ENCODE assay signal across 1 cellular context in the genomic region with DNA sequence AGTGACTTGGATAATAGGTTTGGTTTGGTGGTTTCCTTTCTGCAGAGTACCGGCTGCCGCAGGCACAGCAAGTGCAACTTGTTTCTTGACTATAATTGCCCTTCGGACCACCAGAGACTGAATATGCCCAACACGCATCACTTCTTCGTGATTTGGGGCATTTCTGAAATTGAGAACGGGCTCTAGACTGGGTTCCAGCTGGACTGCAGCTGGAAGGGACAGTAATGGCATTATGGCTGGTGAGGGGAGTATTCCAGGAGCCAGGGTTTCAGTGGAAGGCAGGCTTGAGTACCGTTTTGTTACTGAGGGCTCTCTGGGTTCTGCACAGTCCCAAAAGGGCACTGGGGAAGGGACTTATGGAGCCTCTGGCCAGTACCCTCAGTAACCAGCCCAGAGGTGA.
TF ChIP-seq lines count a peak whose summit lies in the region.

No MANE protein-coding gene starts in this region.

TF ChIP-seq in WTC11, 78 proteins besides CTCF, POLR2A, EP300 and RAD21 (continued from another document):
- TF ChIP-seq, protein P1, sequence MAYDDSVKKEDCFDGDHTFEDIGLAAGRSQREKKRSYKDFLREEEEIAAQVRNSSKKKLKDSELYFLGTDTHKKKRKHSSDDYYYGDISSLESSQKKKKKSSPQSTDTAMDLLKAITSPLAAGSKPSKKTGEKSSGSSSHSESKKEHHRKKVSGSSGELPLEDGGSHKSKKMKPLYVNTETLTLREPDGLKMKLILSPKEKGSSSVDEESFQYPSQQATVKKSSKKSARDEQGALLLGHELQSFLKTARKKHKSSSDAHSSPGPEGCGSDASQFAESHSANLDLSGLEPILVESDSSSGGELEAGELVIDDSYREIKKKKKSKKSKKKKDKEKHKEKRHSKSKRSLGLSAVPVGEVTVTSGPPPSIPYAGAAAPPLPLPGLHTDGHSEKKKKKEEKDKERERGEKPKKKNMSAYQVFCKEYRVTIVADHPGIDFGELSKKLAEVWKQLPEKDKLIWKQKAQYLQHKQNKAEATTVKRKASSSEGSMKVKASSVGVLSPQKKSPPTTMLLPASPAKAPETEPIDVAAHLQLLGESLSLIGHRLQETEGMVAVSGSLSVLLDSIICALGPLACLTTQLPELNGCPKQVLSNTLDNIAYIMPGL (CRISPR knock-in tag; IDR thresholded peaks at IDR 0.05): no peak
- TF ChIP-seq, protein P2, sequence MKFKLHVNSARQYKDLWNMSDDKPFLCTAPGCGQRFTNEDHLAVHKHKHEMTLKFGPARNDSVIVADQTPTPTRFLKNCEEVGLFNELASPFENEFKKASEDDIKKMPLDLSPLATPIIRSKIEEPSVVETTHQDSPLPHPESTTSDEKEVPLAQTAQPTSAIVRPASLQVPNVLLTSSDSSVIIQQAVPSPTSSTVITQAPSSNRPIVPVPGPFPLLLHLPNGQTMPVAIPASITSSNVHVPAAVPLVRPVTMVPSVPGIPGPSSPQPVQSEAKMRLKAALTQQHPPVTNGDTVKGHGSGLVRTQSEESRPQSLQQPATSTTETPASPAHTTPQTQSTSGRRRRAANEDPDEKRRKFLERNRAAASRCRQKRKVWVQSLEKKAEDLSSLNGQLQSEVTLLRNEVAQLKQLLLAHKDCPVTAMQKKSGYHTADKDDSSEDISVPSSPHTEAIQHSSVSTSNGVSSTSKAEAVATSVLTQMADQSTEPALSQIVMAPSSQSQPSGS (CRISPR knock-in tag; IDR thresholded peaks at IDR 0.05; ENCODE audit: borderline replicate concordance, low read depth): no peak
- TF ChIP-seq JUN (CRISPR knock-in tag; IDR thresholded peaks at IDR 0.05) (no peak), NFYB (CRISPR knock-in tag; conservative IDR thresholded peaks at IDR 0.05; ENCODE audit: low read depth) (no peak), ZNF121 (CRISPR knock-in tag; IDR thresholded peaks at IDR 0.05) (no peak), SP1 (CRISPR knock-in tag; conservative IDR thresholded peaks at IDR 0.05) (no peak), ZNF671 (CRISPR knock-in tag; IDR thresholded peaks at IDR 0.05) (no peak), NFATC4 (CRISPR knock-in tag; IDR thresholded peaks at IDR 0.05) (no peak)
- TF ChIP-seq, protein P3, sequence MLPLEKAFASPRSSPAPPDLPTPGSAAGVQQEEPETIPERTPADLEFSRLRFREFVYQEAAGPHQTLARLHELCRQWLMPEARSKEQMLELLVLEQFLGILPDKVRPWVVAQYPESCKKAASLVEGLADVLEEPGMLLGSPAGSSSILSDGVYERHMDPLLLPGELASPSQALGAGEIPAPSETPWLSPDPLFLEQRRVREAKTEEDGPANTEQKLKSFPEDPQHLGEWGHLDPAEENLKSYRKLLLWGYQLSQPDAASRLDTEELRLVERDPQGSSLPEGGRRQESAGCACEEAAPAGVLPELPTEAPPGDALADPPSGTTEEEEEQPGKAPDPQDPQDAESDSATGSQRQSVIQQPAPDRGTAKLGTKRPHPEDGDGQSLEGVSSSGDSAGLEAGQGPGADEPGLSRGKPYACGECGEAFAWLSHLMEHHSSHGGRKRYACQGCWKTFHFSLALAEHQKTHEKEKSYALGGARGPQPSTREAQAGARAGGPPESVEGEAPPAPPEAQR (CRISPR knock-in tag; IDR thresholded peaks at IDR 0.05): no peak
- TF ChIP-seq, protein P4, sequence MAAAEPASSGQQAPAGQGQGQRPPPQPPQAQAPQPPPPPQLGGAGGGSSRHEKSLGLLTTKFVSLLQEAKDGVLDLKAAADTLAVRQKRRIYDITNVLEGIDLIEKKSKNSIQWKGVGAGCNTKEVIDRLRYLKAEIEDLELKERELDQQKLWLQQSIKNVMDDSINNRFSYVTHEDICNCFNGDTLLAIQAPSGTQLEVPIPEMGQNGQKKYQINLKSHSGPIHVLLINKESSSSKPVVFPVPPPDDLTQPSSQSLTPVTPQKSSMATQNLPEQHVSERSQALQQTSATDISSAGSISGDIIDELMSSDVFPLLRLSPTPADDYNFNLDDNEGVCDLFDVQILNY (CRISPR knock-in tag; IDR thresholded peaks at IDR 0.05): no peak
